In the genomic region with DNA sequence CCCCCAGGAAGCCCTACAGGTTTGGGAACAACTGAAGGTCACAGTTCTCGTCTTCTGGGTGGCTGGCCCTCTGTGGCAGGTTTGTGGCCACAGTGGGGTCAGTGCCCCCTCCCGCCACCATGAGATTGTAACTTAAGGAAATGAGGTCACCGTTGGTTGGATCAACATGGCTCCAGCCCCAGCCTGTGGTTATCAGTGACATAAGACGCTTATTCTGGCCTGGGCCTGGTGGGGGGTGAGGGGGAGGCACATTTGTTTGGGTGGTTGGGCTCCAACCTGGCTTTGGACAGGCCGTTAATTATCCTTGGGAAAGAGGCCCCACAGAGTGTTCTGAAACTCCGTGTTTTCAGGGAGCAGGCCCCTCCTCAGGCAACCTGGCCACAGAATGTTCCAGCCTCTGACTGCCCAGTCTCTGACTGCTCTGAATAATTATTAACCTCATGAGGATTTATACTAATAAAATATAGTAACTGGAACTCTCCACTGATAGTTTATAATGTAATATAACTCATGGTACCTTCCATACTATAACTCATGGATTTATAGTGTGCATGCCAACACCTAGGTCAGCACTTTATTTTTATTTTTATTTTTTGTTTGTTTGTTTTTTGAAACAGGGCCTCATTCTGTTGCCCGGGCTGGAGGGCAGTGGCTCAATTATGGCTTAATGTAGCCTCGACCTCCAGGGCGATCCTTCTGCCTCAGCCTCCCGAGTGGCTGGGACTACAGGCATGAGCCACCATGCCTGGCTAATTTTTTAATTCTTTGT, we compare ENCODE assay signal across 10 cellular contexts. TPM values are rescaled to one million over a fixed set of nuclear protein-coding genes. Genes with fewer than 3 reads are reported as not detected.
DNase-seq lines count a peak whose midpoint lies in the region; ATAC-seq and TF ChIP-seq lines count a peak whose summit lies in the region.
"Had no signal": no experiment of that assay in that cellular context is flagged by ENCODE, and none has a peak within 500 bp of the region (broad histone marks: within the 10 kb centered on the region; RNA-seq: fewer than 3 reads in every experiment).

No MANE protein-coding gene starts in this region.

- intact Hi-C loops in MCF 10A (cut with micrococcal nuclease) (loop anchor here (5.0 kb wide), 3 partner anchors 34 to 169 kb away; no protein-coding TSS in a partner anchor), mammary epithelial cell (cut with micrococcal nuclease) (no loop called here)
- intact Hi-C loops in activated CD4-positive, alpha-beta memory T cell treated with anti-CD3 and anti-CD28 coated beads for 36 hours (cut with micrococcal nuclease), result no loop called here

- in situ Hi-C loops in mammary epithelial cell (cut with MboI; ENCODE audit: low sequenced_read_pairs in 2 of 2), result no loop called here

- peak; percentile 87 for DNase-seq in MCF 10A (ENCODE audit: unreplicated experiment)
- no peak for DNase-seq in mammary epithelial cell
- DNase-seq in fibroblast of villous mesenchyme (ENCODE audit: low read depth), result peak; percentile 93
- DNase-seq in natural killer cell treated with Interleukin-12 subunit alpha and Interleukin-12 subunit beta and Interleukin-15 and Interleukin-18, amount 100 ng/mL, for 72 hours (ENCODE audit: low spot score), result no peak
- DNase-seq in NCI-H446 (lab: John Stamatoyannopoulos, UW), result no peak
- no peak for DNase-seq in effector CD4-positive, alpha-beta T cell
- DNase-seq in activated CD4-positive, alpha-beta memory T cell treated with anti-CD3 and anti-CD28 coated beads for 36 hours, result no peak
- DNase-seq: activated B cell treated with CpG ODN at 0.5 μM for 24 hours had no signal

- POLR2A ChIA-PET in MCF 10A (lab: Yijun Ruan, JAX), result interaction anchor here (0.9 to 13.3 kb wide), 15 partner anchors 10 to 190 kb away, joined by 3 to 910 read pairs (median 10); a partner anchor contains a TSS
- POLR2A ChIA-PET in activated CD4-positive, alpha-beta memory T cell treated with anti-CD3 and anti-CD28 coated beads for 36 hours (lab: Charles Lee), result no interaction called here

- peaks cover 93% of the 10 kb centered on the region for H3K4me1 Mint-ChIP-seq in MCF 10A (ENCODE audit: insufficient read depth, unreplicated experiment)
- H3K4me1 Mint-ChIP-seq in natural killer cell treated with Interleukin-12 subunit alpha and Interleukin-12 subunit beta and Interleukin-15 and Interleukin-18, amount 100 ng/mL, for 72 hours (ENCODE audit: low read depth in 2 of 2), result peaks cover 14 to 26% of the 10 kb centered on the region in 2 donors
- H3K4me1 Mint-ChIP-seq in activated CD4-positive, alpha-beta memory T cell treated with anti-CD3 and anti-CD28 coated beads for 36 hours (ENCODE audit: low read depth), result peaks cover 12% of the 10 kb centered on the region
- H3K4me1 Mint-ChIP-seq: activated B cell treated with CpG ODN at 0.5 μM for 24 hours had no signal

- H3K4me1 ChIP-seq in mammary epithelial cell (ENCODE audit: insufficient read depth, low read length), result peaks cover 31% of the 10 kb centered on the region

- no peaks in the 10 kb centered on the region for H4K20me1 ChIP-seq in mammary epithelial cell (ENCODE audit: insufficient read depth, low read length)

- no peaks in the 10 kb centered on the region for H3K27me3 Mint-ChIP-seq in MCF 10A (ENCODE audit: insufficient read depth, unreplicated experiment)
- no peaks in the 10 kb centered on the region for H3K27me3 Mint-ChIP-seq in natural killer cell treated with Interleukin-12 subunit alpha and Interleukin-12 subunit beta and Interleukin-15 and Interleukin-18, amount 100 ng/mL, for 72 hours
- no peaks in the 10 kb centered on the region for H3K27me3 Mint-ChIP-seq in activated CD4-positive, alpha-beta memory T cell treated with anti-CD3 and anti-CD28 coated beads for 36 hours
- H3K27me3 Mint-ChIP-seq: activated B cell treated with CpG ODN at 0.5 μM for 24 hours; dendritic cell treated with granulocyte-macrophage colony-stimulating factor and Interleukin-4, amounts not matched to agents 40 ng/mL and 50 ng/mL, for 4 days had no signal

- no peaks in the 10 kb centered on the region for H3K9me3 Mint-ChIP-seq in MCF 10A (ENCODE audit: unreplicated experiment)
- H3K9me3 Mint-ChIP-seq in natural killer cell treated with Interleukin-12 subunit alpha and Interleukin-12 subunit beta and Interleukin-15 and Interleukin-18, amount 100 ng/mL, for 72 hours, result no peaks in the 10 kb centered on the region
- H3K9me3 Mint-ChIP-seq in activated CD4-positive, alpha-beta memory T cell treated with anti-CD3 and anti-CD28 coated beads for 36 hours, result no peaks in the 10 kb centered on the region
- H3K9me3 Mint-ChIP-seq: activated B cell treated with CpG ODN at 0.5 μM for 24 hours; dendritic cell treated with granulocyte-macrophage colony-stimulating factor and Interleukin-4, amounts not matched to agents 40 ng/mL and 50 ng/mL, for 4 days had no signal

- dilution Hi-C loops in mammary epithelial cell (cut with HindIII; ENCODE audit: low sequenced_read_pairs), result no loop called here

- H2AFZ ChIP-seq in mammary epithelial cell (ENCODE audit: low read depth, low read length), result no peak overlapping the region

- no peaks in the 10 kb centered on the region for H3K79me2 ChIP-seq in mammary epithelial cell (ENCODE audit: insufficient read depth, low read length)

- no peak overlapping the region for H3K9ac ChIP-seq in mammary epithelial cell (ENCODE audit: insufficient read depth, low read length)

- BruUV-seq in MCF 10A (replicated peaks; lab: Mats Ljungman, UMichigan) (no TSS peak), mammary epithelial cell (replicated peaks; lab: Mats Ljungman, UMichigan) (no TSS peak)

- H3K36me3 ChIP-seq in mammary epithelial cell (ENCODE audit: insufficient read depth, low read length), result peaks cover 3% of the 10 kb centered on the region

- WGBS in mammary epithelial cell (ENCODE audit: low coverage, missing lambda C conversion rate), result 97% methylated on average over 10 of the region's 10 CpGs

- H3K9me3 ChIP-seq in mammary epithelial cell (replicated peaks; ENCODE audit: insufficient read depth, low read length), result no peaks in the 10 kb centered on the region

- H3K27ac ChIP-seq in mammary epithelial cell (ENCODE audit: insufficient read depth, low read depth, low read length), result no peak overlapping the region

- CTCF ChIA-PET in MCF 10A (lab: Yijun Ruan, JAX) (interaction anchor here (0.5 to 3.4 kb wide), 15 partner anchors 14 to 905 kb away, joined by 3 to 22 read pairs (median 3); no protein-coding TSS in a partner anchor), mammary epithelial cell (lab: Charles Lee; ENCODE audit: low non-redundant PET) (no interaction called here)
- CTCF ChIA-PET in activated CD4-positive, alpha-beta memory T cell treated with anti-CD3 and anti-CD28 coated beads for 36 hours (lab: Charles Lee), result interaction anchor here (1.3 kb wide), 1 partner anchor 187 kb away, joined by 5 read pairs; no protein-coding TSS in a partner anchor

- H3K4me3 Mint-ChIP-seq in MCF 10A (ENCODE audit: unreplicated experiment), result peak overlapping the region; percentile 38
- H3K4me3 Mint-ChIP-seq in natural killer cell treated with Interleukin-12 subunit alpha and Interleukin-12 subunit beta and Interleukin-15 and Interleukin-18, amount 100 ng/mL, for 72 hours, result no peak overlapping the region
- H3K4me3 Mint-ChIP-seq in activated CD4-positive, alpha-beta memory T cell treated with anti-CD3 and anti-CD28 coated beads for 36 hours, result no peak overlapping the region
- H3K4me3 Mint-ChIP-seq: activated B cell treated with CpG ODN at 0.5 μM for 24 hours; dendritic cell treated with granulocyte-macrophage colony-stimulating factor and Interleukin-4, amounts not matched to agents 40 ng/mL and 50 ng/mL, for 4 days had no signal

- H3K27me3 ChIP-seq in mammary epithelial cell (ENCODE audit: insufficient read depth, low read length), result no peaks in the 10 kb centered on the region

- no peak overlapping the region for H3K4me3 ChIP-seq in mammary epithelial cell (replicated peaks in 1 of 3; ENCODE audit: insufficient read depth in 1 of 3, low read depth in 2 of 3, low read length in 3 of 3)
- H3K4me3 ChIP-seq in fibroblast of villous mesenchyme (ENCODE audit: low read depth, low read length), result no peak overlapping the region

- no peak for TF ChIP-seq CTCF in MCF 10A (IDR thresholded peaks at IDR 0.05; ENCODE audit: unreplicated experiment)
- no peak for TF ChIP-seq CTCF in mammary epithelial cell (conservative IDR thresholded peaks at IDR 0.05 in 1 of 2, IDR thresholded peaks at IDR 0.05 in 1 of 2; ENCODE audit: extremely low read depth in 1 of 2, insufficient read depth in 1 of 2, low read depth in 1 of 2, low read length in 2 of 2)
- TF ChIP-seq CTCF in fibroblast of villous mesenchyme (IDR thresholded peaks at IDR 0.05; ENCODE audit: insufficient read depth, low read depth, low read length), result no peak

- ATAC-seq in natural killer cell treated with Interleukin-12 subunit alpha and Interleukin-12 subunit beta and Interleukin-15 and Interleukin-18, amount 100 ng/mL, for 72 hours, result peak in 1 of 2 donors; percentile 58
- no peak for ATAC-seq in GM18517 (IDR thresholded peaks at IDR 0.05; ENCODE audit: unreplicated experiment)

- H3K27ac Mint-ChIP-seq in MCF 10A (ENCODE audit: low read depth, unreplicated experiment), result peak overlapping the region; percentile 98
- peak overlapping the region; percentile 8 to 68 for H3K27ac Mint-ChIP-seq in natural killer cell treated with Interleukin-12 subunit alpha and Interleukin-12 subunit beta and Interleukin-15 and Interleukin-18, amount 100 ng/mL, for 72 hours
- H3K27ac Mint-ChIP-seq in activated CD4-positive, alpha-beta memory T cell treated with anti-CD3 and anti-CD28 coated beads for 36 hours, result no peak overlapping the region
- H3K27ac Mint-ChIP-seq: activated B cell treated with CpG ODN at 0.5 μM for 24 hours; dendritic cell treated with granulocyte-macrophage colony-stimulating factor and Interleukin-4, amounts not matched to agents 40 ng/mL and 50 ng/mL, for 4 days had no signal

- H3K4me2 ChIP-seq in mammary epithelial cell (ENCODE audit: insufficient read depth, low read depth, low read length), result no peak overlapping the region

- peaks cover 79% of the 10 kb centered on the region for H3K36me3 Mint-ChIP-seq in MCF 10A (ENCODE audit: insufficient read depth, unreplicated experiment)
- H3K36me3 Mint-ChIP-seq in natural killer cell treated with Interleukin-12 subunit alpha and Interleukin-12 subunit beta and Interleukin-15 and Interleukin-18, amount 100 ng/mL, for 72 hours, result no peaks in the 10 kb centered on the region
- peaks cover 4% of the 10 kb centered on the region for H3K36me3 Mint-ChIP-seq in activated CD4-positive, alpha-beta memory T cell treated with anti-CD3 and anti-CD28 coated beads for 36 hours

RNA-seq across cellular contexts. Expression of a gene that starts 58.0 kb away (rescaled TPM):
- total RNA-seq in MCF 10A (2022) (103 and 119 TPM in 2 replicates), mammary epithelial cell (10 to 100 TPM; 31.8 to 58.5 TPM), fibroblast of villous mesenchyme (45.1 and 57.9 TPM in 2 replicates)
- polyA plus RNA-seq in mammary epithelial cell, result 120 TPM
- polyA minus RNA-seq in mammary epithelial cell, result 11.9 TPM
- total RNA-seq in natural killer cell treated with Interleukin-12 subunit alpha and Interleukin-12 subunit beta and Interleukin-15 and Interleukin-18, amount 100 ng/mL, for 72 hours, result 10 to 100 TPM; 41.5 to 47.3 TPM
- 10 to 100 TPM; 66.0 to 67.6 TPM for total RNA-seq in activated CD4-positive, alpha-beta memory T cell treated with anti-CD3 and anti-CD28 coated beads for 36 hours

Comparison
In these comparisons a context has a peak if more than half of its experiments do, and no peak if none do; other contexts are left out.
1. DNase-seq: peak in MCF 10A (single experiment) and fibroblast of villous mesenchyme (single experiment); none in mammary epithelial cell (single experiment), natural killer cell treated with Interleukin-12 subunit alpha and Interleukin-12 subunit beta and Interleukin-15 and Interleukin-18, amount 100 ng/mL, for 72 hours (single experiment), NCI-H446 (0 of 2), effector CD4-positive, alpha-beta T cell (single experiment) and activated CD4-positive, alpha-beta memory T cell treated with anti-CD3 and anti-CD28 coated beads for 36 hours (single experiment).